In the genomic region with DNA sequence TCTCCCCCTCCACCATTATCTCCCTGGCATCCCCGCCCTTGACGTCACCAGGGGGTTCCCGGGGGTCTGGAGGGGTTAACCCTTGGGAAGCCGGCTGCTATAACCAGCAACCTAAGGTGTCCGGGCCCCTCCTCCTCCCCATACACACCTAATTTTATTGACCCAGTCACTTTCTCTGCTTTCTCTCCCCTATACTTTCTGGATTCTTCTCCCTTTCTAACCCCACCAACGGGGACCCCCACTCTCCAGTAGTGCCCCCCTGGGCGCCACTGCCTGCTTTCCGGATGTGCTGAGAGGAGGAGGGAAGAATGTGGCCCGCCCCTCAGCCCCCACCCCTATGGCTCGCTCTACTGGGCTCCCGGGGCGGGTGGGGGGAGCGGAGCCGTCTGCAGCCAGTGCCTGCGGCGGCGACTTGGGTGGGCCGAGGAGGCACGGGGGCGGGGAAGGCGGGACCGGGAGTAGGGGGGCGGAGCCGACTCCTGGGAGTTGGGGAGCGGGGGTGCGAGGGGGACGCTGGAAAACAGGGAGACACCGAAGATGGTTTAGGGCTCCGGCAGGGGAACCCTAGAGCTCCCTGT, we compare ENCODE assay signal across 8 cellular contexts. TPM values are rescaled to one million over a fixed set of nuclear protein-coding genes. Genes with fewer than 3 reads are reported as not detected.
A peak's percentile ranks its signal among the peaks of the same experiment; 100 is the strongest.
DNase-seq lines count a peak whose midpoint lies in the region; ATAC-seq and TF ChIP-seq lines count a peak whose summit lies in the region.

No MANE protein-coding gene starts in this region.

- ATAC-seq in T-helper 17 cell = no peak
- peak; percentile 3 for ATAC-seq in upper lobe of right lung
- ATAC-seq in GM19452 (IDR thresholded peaks at IDR 0.05; ENCODE audit: unreplicated experiment) = no peak
- no peak for ATAC-seq in HG02623 (IDR thresholded peaks at IDR 0.05; ENCODE audit: unreplicated experiment)

- no peaks in the 10 kb centered on the region for H3K79me2 ChIP-seq in GM23248 (ENCODE audit: insufficient read depth)

- no peaks in the 10 kb centered on the region for H4K20me1 ChIP-seq in GM23248 (ENCODE audit: insufficient read depth)

- H3K27me3 ChIP-seq in GM23248 (replicated peaks; ENCODE audit: insufficient read depth) (no peaks in the 10 kb centered on the region), endodermal cell (ENCODE audit: control insufficient read depth, insufficient read depth, low read length, poor library complexity, severe bottlenecking) (peaks cover 35% of the 10 kb centered on the region), mononuclear cell (ENCODE audit: insufficient read depth, low read length) (peaks cover 12% of the 10 kb centered on the region), upper lobe of right lung (peaks cover 6% of the 10 kb centered on the region)

- H3K4me1 ChIP-seq in GM23248 (ENCODE audit: insufficient read depth) = peaks cover 13% of the 10 kb centered on the region
- H3K4me1 ChIP-seq in endodermal cell (ENCODE audit: control insufficient read depth, insufficient read depth, low read length) = no peaks in the 10 kb centered on the region
- peaks cover 43% of the 10 kb centered on the region for H3K4me1 ChIP-seq in mononuclear cell (ENCODE audit: insufficient read depth, low read length)
- H3K4me1 ChIP-seq in upper lobe of right lung = peaks cover 32% of the 10 kb centered on the region

- H3K4me1 Mint-ChIP-seq in T-helper 17 cell (peaks cover 49% of the 10 kb centered on the region), endodermal cell (peaks cover 16% of the 10 kb centered on the region)

- H3K4me3 ChIP-seq in AG04449 (ENCODE audit: low read depth, low read length) (peak overlapping the region; percentile 77), GM23248 (peak overlapping the region; percentile 84), endodermal cell (ENCODE audit: low read length) (peak overlapping the region; percentile 87), mononuclear cell (ENCODE audit: low read length) (peak overlapping the region; percentile 35), upper lobe of right lung (peak overlapping the region; percentile 65)

- DNase-seq in AG04449 (ENCODE audit: low read depth, low spot score) (no peak), GM23248 (peak; percentile 78), T-helper 17 cell (peak in 2 of 3 donors; percentile 34 to 41), endodermal cell (peak; percentile 95), upper lobe of right lung (peak; percentile 71)

- no peaks in the 10 kb centered on the region for H3K9me3 ChIP-seq in GM23248 (ENCODE audit: low read depth)
- no peaks in the 10 kb centered on the region for H3K9me3 ChIP-seq in T-helper 17 cell (ENCODE audit: control insufficient read depth, low read length, poor library complexity, severe bottlenecking)
- H3K9me3 ChIP-seq in endodermal cell (ENCODE audit: control insufficient read depth, low read length) = no peaks in the 10 kb centered on the region
- H3K9me3 ChIP-seq in mononuclear cell (ENCODE audit: low read depth, low read length) = no peaks in the 10 kb centered on the region
- no peaks in the 10 kb centered on the region for H3K9me3 ChIP-seq in upper lobe of right lung

- H3K4me2 ChIP-seq in GM23248 (ENCODE audit: unreplicated experiment) = peak overlapping the region; percentile 95

- no peak for TF ChIP-seq CTCF in AG04449 (IDR thresholded peaks at IDR 0.05; ENCODE audit: insufficient read depth, low read length, missing control alignments)
- TF ChIP-seq CTCF in endodermal cell (conservative IDR thresholded peaks at IDR 0.05) = no peak
- no peak for TF ChIP-seq CTCF in upper lobe of right lung (IDR thresholded peaks at IDR 0.05)

- peaks cover 3% of the 10 kb centered on the region; the same call in 1 of the 2 replicates for H3F3A ChIP-seq in GM23248 (ENCODE audit: insufficient read depth)

- no peaks in the 10 kb centered on the region for H3K9me3 Mint-ChIP-seq in endodermal cell

- intact Hi-C loops in upper lobe of right lung (cut with DNase I) = no loop called here

- H3K27me3 Mint-ChIP-seq in T-helper 17 cell (peaks cover 15% of the 10 kb centered on the region), endodermal cell (ENCODE audit: insufficient read depth) (peaks cover 38% of the 10 kb centered on the region)

- H3K27ac ChIP-seq in GM23248 (no peak overlapping the region), endodermal cell (ENCODE audit: low read depth, low read length) (peak overlapping the region; percentile 44), upper lobe of right lung (no peak overlapping the region)

- H2AFZ ChIP-seq in GM23248 = peak overlapping the region; percentile 95

- H3K4me3 Mint-ChIP-seq in T-helper 17 cell = peak overlapping the region; percentile 99
- H3K4me3 Mint-ChIP-seq in endodermal cell = peak overlapping the region; percentile 83

- POLR2A ChIA-PET in AG04449 (lab: Yijun Ruan, JAX) = interaction anchor here (0.9 kb wide), 1 partner anchor 59 kb away, joined by 3 read pairs; the partner anchor contains the start of gene DDIT3

- CTCF ChIA-PET in AG04449 (lab: Yijun Ruan, JAX) = interaction anchor here (1.0 to 19.6 kb wide), 13 partner anchors 7 to 343 kb away, joined by 3 to 880 read pairs (median 4); partner anchors contain the start of genes ARHGAP9, INHBE, MARS1 and STAC3

- peak overlapping the region; percentile 54 for H3K9ac ChIP-seq in GM23248
- H3K9ac ChIP-seq in endodermal cell (ENCODE audit: extremely low read depth, low read length, poor library complexity, severe bottlenecking) = peak overlapping the region; percentile 18

- in situ Hi-C loops in GM23248 (cut with MboI) = no loop called here

- no peaks in the 10 kb centered on the region for H3K9me2 ChIP-seq in GM23248 (ENCODE audit: insufficient read depth)

- H3K36me3 ChIP-seq in GM23248 (ENCODE audit: low read depth) (no peaks in the 10 kb centered on the region), endodermal cell (ENCODE audit: control insufficient read depth, insufficient read depth, low read length) (no peaks in the 10 kb centered on the region), upper lobe of right lung (no peaks in the 10 kb centered on the region)

- peaks cover 2% of the 10 kb centered on the region for H3K36me3 Mint-ChIP-seq in T-helper 17 cell (ENCODE audit: low read depth)
- H3K36me3 Mint-ChIP-seq in endodermal cell (ENCODE audit: low read depth) = no peaks in the 10 kb centered on the region

- peak overlapping the region; percentile 94 for H3K27ac Mint-ChIP-seq in T-helper 17 cell
- H3K27ac Mint-ChIP-seq in endodermal cell = peak overlapping the region; percentile 90

- 1 to 4% methylated on average over 8 to 29 of the region's 29 CpGs for WGBS in GM23248 (ENCODE audit: low coverage in 1 of 2, low lambda C conversion rate in 2 of 2, missing lambda C conversion rate in 2 of 2), 2 experiments
- 0% methylated on average over 3 to 29 of the region's 29 CpGs for WGBS in endodermal cell (ENCODE audit: insufficient coverage in 1 of 2, insufficient read length in 1 of 2), 2 experiments

RNA-seq across cellular contexts. Expression of gene GLI1, which starts 1.8 kb away (rescaled TPM):
- total RNA-seq in GM23248 (2014; rRNA removed; shearing (Covaris generic)) = 0.63 and 1.8 TPM in 2 replicates
- 0.89 and 1.0 TPM in 2 replicates for polyA plus RNA-seq in GM23248 (2016; fragmentation: Nextera tagmentation; extraction: Ambion mirVana)
- total RNA-seq in T-helper 17 cell = under 1 TPM; 0.10 to 0.22 TPM
- total RNA-seq in endodermal cell = 1 to 10 TPM; 3.4 to 6.4 TPM
- polyA plus RNA-seq in endodermal cell (2013, experiment 1 of 2) = 3.6 TPM
- 2.3 TPM for polyA plus RNA-seq in endodermal cell (2013, experiment 2 of 2)
- 0.10 TPM for total RNA-seq in mononuclear cell
- total RNA-seq in upper lobe of right lung = 1.4 TPM

RNA-seq across cellular contexts. Expression of gene INHBE, which starts 6.3 kb away (rescaled TPM):
- 0.65 and 0.76 TPM in 2 replicates for total RNA-seq in GM23248 (2014; rRNA removed; shearing (Covaris generic))
- 0.23 and 0.24 TPM in 2 replicates for polyA plus RNA-seq in GM23248 (2016; fragmentation: Nextera tagmentation; extraction: Ambion mirVana)
- not detected for total RNA-seq in T-helper 17 cell
- total RNA-seq in endodermal cell = under 1 TPM; 0.24 to 0.29 TPM
- polyA plus RNA-seq in endodermal cell (2013, experiment 1 of 2) = 5.3 TPM
- 1.9 TPM for polyA plus RNA-seq in endodermal cell (2013, experiment 2 of 2)
- total RNA-seq in mononuclear cell = not detected
- total RNA-seq in upper lobe of right lung = not detected

RNA-seq across cellular contexts. Expression of gene ARHGAP9, which starts 18.3 kb away (rescaled TPM):
- total RNA-seq in GM23248 (2014; rRNA removed; shearing (Covaris generic)) = 0.11 TPM in 1 of 2 replicates, not detected in the other
- polyA plus RNA-seq in GM23248 (2016; fragmentation: Nextera tagmentation; extraction: Ambion mirVana) = 0.48 and 0.61 TPM in 2 replicates
- 100 to 1,000 TPM; 225 to 295 TPM for total RNA-seq in T-helper 17 cell
- total RNA-seq in endodermal cell = 1 to 10 TPM; 1.3 to 1.6 TPM
- polyA plus RNA-seq in endodermal cell (2013, experiment 1 of 2) = 0.82 TPM
- 0.87 TPM for polyA plus RNA-seq in endodermal cell (2013, experiment 2 of 2)
- total RNA-seq in mononuclear cell = 77.6 TPM
- total RNA-seq in upper lobe of right lung = 37.7 TPM

RNA-seq across cellular contexts. Expression of gene MARS1, which starts 26.5 kb away (rescaled TPM):
- 184 and 198 TPM in 2 replicates for total RNA-seq in GM23248 (2014; rRNA removed; shearing (Covaris generic))
- 264 and 272 TPM in 2 replicates for polyA plus RNA-seq in GM23248 (2016; fragmentation: Nextera tagmentation; extraction: Ambion mirVana)
- 100 to 1,000 TPM; 175 to 180 TPM for total RNA-seq in T-helper 17 cell
- 100 to 1,000 TPM; 254 to 263 TPM for total RNA-seq in endodermal cell
- polyA plus RNA-seq in endodermal cell (2013, experiment 1 of 2) = 194 TPM
- polyA plus RNA-seq in endodermal cell (2013, experiment 2 of 2) = 152 TPM
- 90.3 TPM for total RNA-seq in mononuclear cell
- 141 TPM for total RNA-seq in upper lobe of right lung

RNA-seq across cellular contexts. Expression of gene INHBC, which starts 26.8 kb away (rescaled TPM):
- not detected in 2 replicates for total RNA-seq in GM23248 (2014; rRNA removed; shearing (Covaris generic))
- 0.09 TPM in 1 of 2 replicates, not detected in the other for polyA plus RNA-seq in GM23248 (2016; fragmentation: Nextera tagmentation; extraction: Ambion mirVana)
- total RNA-seq in T-helper 17 cell (not detected), endodermal cell (not detected), mononuclear cell (0.10 TPM), upper lobe of right lung (not detected)
- 0.11 TPM for polyA plus RNA-seq in endodermal cell (2013, experiment 1 of 2)
- polyA plus RNA-seq in endodermal cell (2013, experiment 2 of 2) = not detected

Comparison
In these comparisons a context has a peak if more than half of its experiments do, and no peak if none do; other contexts are left out.
1. H3K4me3 ChIP-seq: peak in every context shown above with its lines; median percentile 87 in endodermal cell; 84 in GM23248; 77 in AG04449; 65 in upper lobe of right lung; 35 in mononuclear cell.
2. RNA of gene ARHGAP9, which starts 18.3 kb away (total RNA-seq): 225 to 295 TPM in T-helper 17 cell, 77.6 TPM in mononuclear cell (single experiment) and 37.7 TPM in upper lobe of right lung (single experiment); 1.3 to 1.6 TPM in endodermal cell and 0.11 TPM in GM23248; every median in the first group is over 10 times any median in the second.